ENCODE assay signal across 8 cellular contexts in the genomic region with DNA sequence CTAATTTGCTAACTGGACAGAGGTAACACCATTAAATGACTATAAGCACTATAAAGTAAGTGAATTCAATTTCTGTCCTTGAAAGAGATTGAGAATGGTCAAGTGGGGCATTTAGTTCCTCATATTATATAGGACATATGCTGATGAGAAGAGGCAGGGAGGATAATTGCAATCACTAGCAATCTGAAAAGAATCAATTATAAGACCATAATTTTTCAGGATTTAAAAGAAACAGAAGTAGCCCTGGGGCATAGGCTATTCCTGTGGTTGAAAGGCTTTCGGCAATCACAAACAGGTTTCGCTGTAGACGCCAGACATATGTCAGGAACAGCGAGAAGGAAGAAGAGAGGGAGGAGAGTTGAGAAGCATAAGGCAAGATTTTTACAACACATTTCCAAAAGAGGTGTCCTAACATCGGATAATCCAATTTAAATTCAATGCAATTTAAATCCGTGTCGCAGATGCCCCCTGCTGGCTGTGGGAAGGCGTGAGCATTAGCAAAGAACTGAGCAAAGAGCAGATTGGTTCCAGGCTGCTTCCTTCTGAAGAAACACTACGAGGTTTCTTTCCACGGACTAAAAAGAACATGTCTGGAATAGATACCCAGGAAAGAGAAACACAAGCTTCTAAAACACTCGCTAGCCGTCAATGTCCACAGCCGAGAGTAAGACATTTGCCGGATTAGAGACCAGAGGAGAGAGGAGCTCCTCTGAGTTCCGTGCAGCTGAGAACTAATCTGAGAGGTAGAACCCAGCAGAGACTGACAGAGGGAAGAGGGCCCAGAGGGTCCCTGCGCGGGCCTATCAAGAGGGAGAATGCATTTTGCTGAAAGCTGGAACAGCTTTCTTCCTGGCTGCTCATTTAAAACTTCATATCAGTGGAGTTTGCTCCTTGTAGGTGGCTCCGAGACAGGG. TPM values are rescaled to one million over a fixed set of nuclear protein-coding genes. Genes with fewer than 3 reads are reported as not detected.
DNase-seq lines count a peak whose midpoint lies in the region; ATAC-seq and TF ChIP-seq lines count a peak whose summit lies in the region.

No MANE protein-coding gene starts in this region.

- intact Hi-C loops in mammary epithelial cell (cut with micrococcal nuclease): loop anchor here (1.0 kb wide), 4 partner anchors 102 to 320 kb away; no protein-coding TSS in a partner anchor

- H2AFZ ChIP-seq in mammary epithelial cell (ENCODE audit: low read depth, low read length): peak overlapping the region; percentile 81

- TF ChIP-seq CTCF in mammary epithelial cell (conservative IDR thresholded peaks at IDR 0.05 in 1 of 2, IDR thresholded peaks at IDR 0.05 in 1 of 2; ENCODE audit: extremely low read depth in 1 of 2, insufficient read depth in 1 of 2, low read depth in 1 of 2, low read length in 2 of 2): peak; percentile 78 to 92

- H3K4me1 Mint-ChIP-seq in T-cell: no peaks in the 10 kb centered on the region

- no peaks in the 10 kb centered on the region for H3K9me3 Mint-ChIP-seq in T-cell

- H3K27ac Mint-ChIP-seq in T-cell: no peak overlapping the region

- no peaks in the 10 kb centered on the region for H3K36me3 ChIP-seq in mammary epithelial cell (ENCODE audit: insufficient read depth, low read length)

- H3K4me1 ChIP-seq in mammary epithelial cell (ENCODE audit: insufficient read depth, low read length): no peaks in the 10 kb centered on the region

- H3K9ac ChIP-seq in mammary epithelial cell (ENCODE audit: insufficient read depth, low read length): no peak overlapping the region

- H3K79me2 ChIP-seq in mammary epithelial cell (ENCODE audit: insufficient read depth, low read length): no peaks in the 10 kb centered on the region

- H3K27me3 ChIP-seq in mammary epithelial cell (ENCODE audit: insufficient read depth, low read length): no peaks in the 10 kb centered on the region

- H3K36me3 Mint-ChIP-seq in T-cell: no peaks in the 10 kb centered on the region

- in situ Hi-C loops in ACHN (cut with HindIII; ENCODE audit: low pct_ligation_motif_present, low pct_unique_long_range_greater_than_20kb, low sequenced_read_pairs) (no loop called here), mammary epithelial cell (cut with MboI; ENCODE audit: low sequenced_read_pairs in 2 of 2) (loop anchor here (10.0 kb wide), 3 partner anchors 290 to 320 kb away; no protein-coding TSS in a partner anchor)

- no peak overlapping the region for H3K4me3 ChIP-seq in mammary epithelial cell (replicated peaks in 1 of 3; ENCODE audit: insufficient read depth in 1 of 3, low read depth in 2 of 3, low read length in 3 of 3)

- H3K9me3 ChIP-seq in mammary epithelial cell (replicated peaks; ENCODE audit: insufficient read depth, low read length): no peaks in the 10 kb centered on the region

- CTCF ChIA-PET in T-cell (lab: Charles Lee): interaction anchor here in 1 of 2 donors (0.9 kb wide), 2 partner anchors 321 to 327 kb away, joined by 3 to 4 read pairs; no protein-coding TSS in a partner anchor
- CTCF ChIA-PET in mammary epithelial cell (lab: Charles Lee; ENCODE audit: low non-redundant PET): interaction anchor here (0.7 to 0.8 kb wide), 2 partner anchors 287 to 297 kb away, joined by 5 to 6 read pairs; no protein-coding TSS in a partner anchor

- no peak overlapping the region for H3K4me2 ChIP-seq in mammary epithelial cell (ENCODE audit: insufficient read depth, low read depth, low read length)

- 40% methylated on average over 18 of the region's 18 CpGs for WGBS in mammary epithelial cell (ENCODE audit: low coverage, missing lambda C conversion rate)

- H3K27ac ChIP-seq in mammary epithelial cell (ENCODE audit: insufficient read depth, low read depth, low read length): no peak overlapping the region

- dilution Hi-C loops in mammary epithelial cell (cut with HindIII; ENCODE audit: low sequenced_read_pairs): loop anchor here (25.0 kb wide), 1 partner anchor 312 kb away; a partner anchor contains a TSS

- no peaks in the 10 kb centered on the region for H4K20me1 ChIP-seq in mammary epithelial cell (ENCODE audit: insufficient read depth, low read length)

- H3K4me3 Mint-ChIP-seq in T-cell: no peak overlapping the region

- POLR2A ChIA-PET in T-cell (lab: Charles Lee): no interaction called here

- peak; percentile 65 for ATAC-seq in GM18867 (IDR thresholded peaks at IDR 0.05; ENCODE audit: unreplicated experiment)
- ATAC-seq in T-cell (replicated peaks in 1 of 4): no peak
- ATAC-seq in GM18907 (IDR thresholded peaks at IDR 0.05; ENCODE audit: unreplicated experiment): no peak

- BruUV-seq in mammary epithelial cell (replicated peaks; lab: Mats Ljungman, UMichigan): no TSS peak

- DNase-seq in ACHN: peak; percentile 71
- peak; percentile 67 for DNase-seq in NCI-H146 (lab: John Stamatoyannopoulos, UW)
- peak in 22 of 34 experiments; percentile 1 to 25 (median 4) for DNase-seq in T-cell
- DNase-seq in mammary epithelial cell: peak; percentile 20
- peak; percentile 78 for DNase-seq in kidney glomerular epithelial cell (lab: John Stamatoyannopoulos, UW)
- peak; percentile 30 for DNase-seq in stimulated activated CD4-positive, alpha-beta T cell treated with anti-CD3 and anti-CD28 coated beads, Interleukin-4, amount 100 ng/mL, for 24 hours

- H3K27me3 Mint-ChIP-seq in T-cell: peaks cover 13 to 14% of the 10 kb centered on the region in 2 donors

RNA-seq across cellular contexts. Expression of a gene that starts 27.9 kb away (rescaled TPM):
- 1 to 10 TPM; 1.9 to 4.5 (median 3.4) TPM for total RNA-seq in T-cell
- 1 to 10 TPM in 1 of 2 donors, under 1 TPM in 1; 0.83 to 3.6 TPM for total RNA-seq in mammary epithelial cell
- polyA plus RNA-seq in mammary epithelial cell: 0.36 TPM
- polyA minus RNA-seq in mammary epithelial cell: 2.0 TPM

Comparison
In these comparisons a context has a peak if more than half of its experiments do, and no peak if none do; other contexts are left out.
1. DNase-seq: peak in every context shown above with its lines; median percentile 78 in kidney glomerular epithelial cell; 71 in ACHN; 67 in NCI-H146; 30 in stimulated activated CD4-positive, alpha-beta T cell treated with anti-CD3 and anti-CD28 coated beads, Interleukin-4, amount 100 ng/mL, for 24 hours; 20 in mammary epithelial cell; 4 in T-cell.